In genomic region chr3:24830230-24831152, GRCh38 we compare ENCODE assay signal across 9 cellular contexts.
A peak's percentile ranks its signal among the peaks of the same experiment; 100 is the strongest.
DNase-seq lines count a peak whose midpoint lies in the region; FAIRE-seq and TF ChIP-seq lines count a peak whose summit lies in the region.
"Had no signal": no experiment of that assay in that cellular context is flagged by ENCODE, and none has a peak within 500 bp of the region (broad histone marks: within the 10 kb centered on the region; RNA-seq: fewer than 3 reads in every experiment).

No MANE protein-coding gene starts in this region.

- H3K4me1 ChIP-seq in H1 (replicated peaks in 1 of 4; ENCODE audit: control insufficient read depth in 3 of 4, insufficient read depth in 4 of 4, low read length in 3 of 4): peaks cover 0 to 10% (median 4%) of the 10 kb centered on the region in 4 experiments; a peak in 5 of 7 replicates

- H3K27ac Mint-ChIP-seq in mesothelial cell of epicardium (no peak overlapping the region), type B pancreatic cell (peak overlapping the region; percentile 65)

- H3K27me3 ChIP-seq in H1 (replicated peaks in 1 of 4; ENCODE audit: control insufficient read depth in 3 of 4, extremely low read depth in 1 of 4, insufficient read depth in 3 of 4, low read length in 3 of 4): peaks cover 13 to 35% (median 29%) of the 10 kb centered on the region in 4 experiments

- H3K56ac ChIP-seq in H1 (replicated peaks; ENCODE audit: insufficient read length, low read depth, low read length): no peak overlapping the region

- peaks cover 17% of the 10 kb centered on the region for H3K23me2 ChIP-seq in H1 (ENCODE audit: low read depth, low read length)

- no peak overlapping the region for H3K9ac ChIP-seq in H1 (replicated peaks in 1 of 4; ENCODE audit: extremely low read depth in 1 of 4, low read depth in 3 of 4, low read length in 3 of 4)

- H2BK120ac ChIP-seq in H1 (replicated peaks; ENCODE audit: low read depth, low read length): no peak overlapping the region

- H4K91ac ChIP-seq in H1 (replicated peaks; ENCODE audit: insufficient read length, low read length): no peak overlapping the region

- H3K4me3 ChIP-seq in H1 (ENCODE audit: extremely low read depth in 1 of 4, insufficient read depth in 2 of 4, low read depth in 3 of 4, low read length in 4 of 4): peak overlapping the region; percentile 22 to 66 (median 56); a peak in 7 of 8 replicates

- no peak overlapping the region for H4K5ac ChIP-seq in H1 (ENCODE audit: insufficient read length, low read depth, low read length)

- H3K9me3 Mint-ChIP-seq in mesothelial cell of epicardium (no peaks in the 10 kb centered on the region), type B pancreatic cell (peaks cover 5% of the 10 kb centered on the region)

- no peak overlapping the region for H3K18ac ChIP-seq in H1 (ENCODE audit: extremely low read depth, low read length)

- H2AFZ ChIP-seq in H1 (ENCODE audit: low read length): peak overlapping the region; percentile 74; the same call in 1 of the 2 replicates

- TF ChIP-seq CTCF in H1 (IDR thresholded peaks at IDR 0.05; ENCODE audit: control extremely low read depth in 1 of 3, insufficient read depth in 1 of 3, low read depth in 1 of 3, low read length in 3 of 3): no peak
- TF ChIP-seq CTCF in mesothelial cell of epicardium (IDR thresholded peaks at IDR 0.05; ENCODE audit: unreplicated experiment): no peak
- no peak for TF ChIP-seq CTCF in type B pancreatic cell (conservative IDR thresholded peaks at IDR 0.05)

- no peak overlapping the region for H2BK15ac ChIP-seq in H1 (ENCODE audit: low read length)

- no peaks in the 10 kb centered on the region for H3K9me3 ChIP-seq in H1 (ENCODE audit: insufficient read depth in 2 of 2, low read depth in 1 of 2, low read length in 1 of 2)

- 24% methylated on average over 17 of the region's 35 CpGs; no CpG with 5 or more reads in 1 of the 2 experiments for WGBS in H1 (ENCODE audit: extremely low coverage in 1 of 2, insufficient coverage in 1 of 2, insufficient read length in 1 of 2, insufficient replicate concordance in 2 of 2, low coverage in 1 of 2, low lambda C conversion rate in 2 of 2, missing lambda C conversion rate in 1 of 2), 2 experiments

- no peak overlapping the region for H2BK12ac ChIP-seq in H1 (ENCODE audit: low read depth, low read length)

- H3K4ac ChIP-seq in H1 (replicated peaks; ENCODE audit: insufficient read length, low read depth, low read length): no peak overlapping the region

- no peak for TF ChIP-seq POLR2A in H1 (IDR thresholded peaks at IDR 0.05; ENCODE audit: control extremely low read depth in 1 of 2, low read depth in 2 of 2, low read length in 2 of 2)

- H3K14ac ChIP-seq in H1 (ENCODE audit: insufficient read length): no peak overlapping the region

- no peaks in the 10 kb centered on the region for H3K36me3 ChIP-seq in H1 (ENCODE audit: control insufficient read depth in 2 of 4, insufficient read depth in 4 of 4, low read length in 3 of 4)

- DNase-seq in NCI-H2227 (lab: John Stamatoyannopoulos, UW; ENCODE audit: unreplicated experiment): peak; percentile 10
- DNase-seq in NCI-H2227 treated with DMSO at 0.1 percent for 48 hours (lab: John Stamatoyannopoulos, UW): no peak
- peak in 1 of 2 experiments; percentile 54 for DNase-seq in H1 (ENCODE audit: low read depth in 1 of 2, low spot score in 2 of 2)
- peak; percentile 23 to 61 for DNase-seq in mesothelial cell of epicardium (ENCODE audit: low spot score in 2 of 2, unreplicated experiment in 2 of 2)
- no peak for DNase-seq in type B pancreatic cell (ENCODE audit: extremely low spot score, unreplicated experiment)
- no peak for DNase-seq in pons (ENCODE audit: low spot score)
- no peak for DNase-seq in stimulated activated CD8-positive, alpha-beta memory T cell treated with anti-CD3 and anti-CD28 coated beads, Interleukin-4, amount 100 ng/mL, for 48 hours
- no peak for DNase-seq in NCI-H1436 treated with DMSO at 0.1 percent for 48 hours (lab: John Stamatoyannopoulos, UW)
- DNase-seq: NCI-H226 had no signal

- no peak overlapping the region for H2BK20ac ChIP-seq in H1 (ENCODE audit: low read length)

- no peaks in the 10 kb centered on the region for H3K79me1 ChIP-seq in H1 (ENCODE audit: low read depth, low read length)

- peak overlapping the region; percentile 86 for H3K4me3 Mint-ChIP-seq in mesothelial cell of epicardium
- H3K4me3 Mint-ChIP-seq in type B pancreatic cell: peak overlapping the region; percentile 92

- peaks cover 0 to 3% of the 10 kb centered on the region in 2 experiments for H4K20me1 ChIP-seq in H1 (replicated peaks in 1 of 2; ENCODE audit: control insufficient read depth in 1 of 2, insufficient read depth in 2 of 2, low read length in 2 of 2)

- H4K8ac ChIP-seq in H1 (ENCODE audit: extremely low read depth, insufficient read depth, low read length): no peak overlapping the region

- TF ChIP-seq EP300 in H1 (IDR thresholded peaks at IDR 0.05; ENCODE audit: borderline replicate concordance in 1 of 2, low read depth in 2 of 2, low read length in 2 of 2): no peak

- no peaks in the 10 kb centered on the region for H3K79me2 ChIP-seq in H1 (ENCODE audit: control insufficient read depth in 1 of 2, insufficient read depth in 2 of 2, low read length in 2 of 2)

- POLR2A ChIA-PET in H1 (lab: Charles Lee; ENCODE audit: partially characterized antibody): no interaction called here

- H3K23ac ChIP-seq in H1 (ENCODE audit: insufficient read length): no peak overlapping the region

- TF ChIP-seq RAD21 in H1 (IDR thresholded peaks at IDR 0.05 in 1 of 2, conservative IDR thresholded peaks at IDR 0.05 in 1 of 2; ENCODE audit: low read depth in 2 of 2, low read length in 2 of 2): no peak

- no peak for FAIRE-seq in H1 (lab: Jason Lieb, UNC)

- CTCF ChIA-PET in H1 (lab: Charles Lee; ENCODE audit: partially characterized antibody): interaction anchor here (0.9 to 1.4 kb wide), 2 partner anchors 204 to 763 kb away, joined by 3 to 4 read pairs; no protein-coding TSS in a partner anchor

- H2AK5ac ChIP-seq in H1 (ENCODE audit: low read depth, low read length): no peak overlapping the region

- H3K27ac ChIP-seq in H1 (ENCODE audit: low read depth, low read length): no peak overlapping the region

- peaks cover 25% of the 10 kb centered on the region for H3K27me3 Mint-ChIP-seq in mesothelial cell of epicardium (ENCODE audit: low read depth)
- peaks cover 65% of the 10 kb centered on the region for H3K27me3 Mint-ChIP-seq in type B pancreatic cell

- H3K4me1 Mint-ChIP-seq in mesothelial cell of epicardium (peaks cover 20% of the 10 kb centered on the region), type B pancreatic cell (ENCODE audit: unreplicated experiment) (peaks cover 16% of the 10 kb centered on the region)

- H3K36me3 Mint-ChIP-seq in mesothelial cell of epicardium (no peaks in the 10 kb centered on the region), type B pancreatic cell (peaks cover 3% of the 10 kb centered on the region)

- no peak overlapping the region for H2BK5ac ChIP-seq in H1 (ENCODE audit: low read depth, low read length)

- H3K4me2 ChIP-seq in H1 (ENCODE audit: insufficient read depth in 1 of 2, low read depth in 2 of 2, low read length in 2 of 2): peak overlapping the region; percentile 81 to 89

TF ChIP-seq in H1, 55 proteins besides CTCF, POLR2A, EP300 and RAD21 (continues in another document):
- TF ChIP-seq GABPA (IDR thresholded peaks at IDR 0.05; ENCODE audit: borderline replicate concordance, insufficient read depth, low read length) (no peak), SIX5 (IDR thresholded peaks at IDR 0.05; ENCODE audit: low read depth, low read length) (no peak), TCF12 (IDR thresholded peaks at IDR 0.05; ENCODE audit: low read depth, low read length) (no peak), KDM4A (IDR thresholded peaks at IDR 0.05; ENCODE audit: low read depth, low read length, severe bottlenecking) (peak; percentile 2), CEBPB (IDR thresholded peaks at IDR 0.05; ENCODE audit: low read depth, low read length) (no peak), HDAC6 (IDR thresholded peaks at IDR 0.05; ENCODE audit: low read depth, low read length) (no peak), PHF8 (conservative IDR thresholded peaks at IDR 0.05; ENCODE audit: low read depth, low read length) (no peak), SIRT6 (IDR thresholded peaks at IDR 0.05; ENCODE audit: low read length) (no peak), HDAC2 (IDR thresholded peaks at IDR 0.05; ENCODE audit: borderline replicate concordance in 1 of 2, low read depth in 2 of 2, low read length in 2 of 2) (no peak), SIN3A (conservative IDR thresholded peaks at IDR 0.05 in 1 of 2, IDR thresholded peaks at IDR 0.05 in 1 of 2; ENCODE audit: low read depth in 1 of 2, low read length in 2 of 2) (no peak), CREB1 (IDR thresholded peaks at IDR 0.05) (no peak), SUZ12 (IDR thresholded peaks at IDR 0.05; ENCODE audit: low read length) (peak; percentile 46), EGR1 (IDR thresholded peaks at IDR 0.05; ENCODE audit: borderline replicate concordance, low read depth, low read length) (no peak), ZNF274 (IDR thresholded peaks at IDR 0.05; ENCODE audit: borderline replicate concordance, extremely low read depth, low read length) (no peak), TBP (IDR thresholded peaks at IDR 0.05; ENCODE audit: low read depth, low read length) (no peak), BRCA1 (IDR thresholded peaks at IDR 0.05; ENCODE audit: low read depth, low read length) (no peak), CBX5 (IDR thresholded peaks at IDR 0.05; ENCODE audit: low read depth, low read length) (no peak), SP4 (IDR thresholded peaks at IDR 0.05; ENCODE audit: low read length) (no peak), EZH2 (IDR thresholded peaks at IDR 0.05; ENCODE audit: low read depth, low read length, severe bottlenecking) (peak; percentile 64), RNF2 (IDR thresholded peaks at IDR 0.05; ENCODE audit: borderline replicate concordance, low read depth, low read length, missing control alignments, poor library complexity, severe bottlenecking) (peak; percentile 58), ASH2L (IDR thresholded peaks at IDR 0.05; ENCODE audit: low read length) (peak; percentile 46), GTF2F1 (IDR thresholded peaks at IDR 0.05; ENCODE audit: borderline replicate concordance, low read depth, low read length) (no peak), RXRA (IDR thresholded peaks at IDR 0.05; ENCODE audit: insufficient read depth, low read depth, low read length) (no peak), CBX8 (IDR thresholded peaks at IDR 0.05; ENCODE audit: borderline replicate concordance, low read depth, low read length) (no peak)

Comparison
In these comparisons a context has a peak if more than half of its experiments do, and no peak if none do; other contexts are left out.
1. DNase-seq: peak in NCI-H2227 (single experiment) and mesothelial cell of epicardium (2 of 2); none in NCI-H2227 treated with DMSO at 0.1 percent for 48 hours (single experiment), type B pancreatic cell (single experiment), pons (single experiment), stimulated activated CD8-positive, alpha-beta memory T cell treated with anti-CD3 and anti-CD28 coated beads, Interleukin-4, amount 100 ng/mL, for 48 hours (single experiment) and NCI-H1436 treated with DMSO at 0.1 percent for 48 hours (single experiment).